1 cellular context compared by ENCODE assay signal in genomic region chr12:104355630-104356029, GRCh38.
TF ChIP-seq lines count a peak whose summit lies in the region.

No MANE protein-coding gene starts in this region.

TF ChIP-seq in A549, 52 proteins besides CTCF, POLR2A, EP300 and RAD21 (continued from another document):
- TF ChIP-seq HMGXB4 (CRISPR knock-in tag; IDR thresholded peaks at IDR 0.05; ENCODE audit: borderline replicate concordance): peak; percentile 95
- no peak for TF ChIP-seq MYC (IDR thresholded peaks at IDR 0.05; ENCODE audit: borderline replicate concordance, low read length)
- TF ChIP-seq PBX3 (IDR thresholded peaks at IDR 0.05): no peak; the same call in 1 of the 2 replicates
- no peak for TF ChIP-seq CBX2 (IDR thresholded peaks at IDR 0.05; ENCODE audit: borderline replicate concordance, low read depth)
- TF ChIP-seq FOXS1 (CRISPR knock-in tag; IDR thresholded peaks at IDR 0.05): 0 out of 2 replicates have a peak, but pooled peaks have one; percentile 55
- peak; percentile 99 for TF ChIP-seq TP53 (CRISPR knock-in tag; IDR thresholded peaks at IDR 0.05)
- TF ChIP-seq CEBPB (IDR thresholded peaks at IDR 0.05): no peak
- TF ChIP-seq POLR2AphosphoS2 (conservative IDR thresholded peaks at IDR 0.05; ENCODE audit: low read length): peak; percentile 5; the same call in 1 of the 2 replicates
- no peak for TF ChIP-seq CHD2 (IDR thresholded peaks at IDR 0.05; ENCODE audit: low read length, partially characterized antibody)
- 0 out of 2 replicates have a peak, but pooled peaks have one; percentile 19 for TF ChIP-seq MAX (IDR thresholded peaks at IDR 0.05)
- TF ChIP-seq HOXA7 (CRISPR knock-in tag; IDR thresholded peaks at IDR 0.05): peak; percentile 99
- no peak for TF ChIP-seq E2F6 (IDR thresholded peaks at IDR 0.05; ENCODE audit: borderline replicate concordance, low read depth)
- no peak for TF ChIP-seq ELK1 (IDR thresholded peaks at IDR 0.05; ENCODE audit: low read depth, low read length)
- TF ChIP-seq NPAS2 (CRISPR knock-in tag; IDR thresholded peaks at IDR 0.05; ENCODE audit: borderline replicate concordance): no peak
- TF ChIP-seq NR3C1 (IDR thresholded peaks at IDR 0.05): no peak
- no peak for TF ChIP-seq MAFK (IDR thresholded peaks at IDR 0.05; ENCODE audit: partially characterized antibody)
- TF ChIP-seq HOXB13 (CRISPR knock-in tag; IDR thresholded peaks at IDR 0.05; ENCODE audit: low read depth): no peak; the same call in 1 of the 2 replicates
- peak; percentile 94 for TF ChIP-seq EHF (CRISPR knock-in tag; IDR thresholded peaks at IDR 0.05)
- no peak for TF ChIP-seq ZFP36 (IDR thresholded peaks at IDR 0.05; ENCODE audit: borderline replicate concordance, partially characterized antibody)
- TF ChIP-seq JUNB (IDR thresholded peaks at IDR 0.05): no peak
- no peak for TF ChIP-seq RCOR1 (IDR thresholded peaks at IDR 0.05; ENCODE audit: low read depth, low read length)
- no peak; the same call in 1 of the 2 replicates for TF ChIP-seq KDM1A (IDR thresholded peaks at IDR 0.05; ENCODE audit: low read depth)
- no peak for TF ChIP-seq NFE2L2 (conservative IDR thresholded peaks at IDR 0.05; ENCODE audit: low read length)
- TF ChIP-seq RNF2 (IDR thresholded peaks at IDR 0.05; ENCODE audit: borderline replicate concordance, low read depth): no peak
- no peak for TF ChIP-seq BCL3 (IDR thresholded peaks at IDR 0.05)
- no peak for TF ChIP-seq SMC3 (IDR thresholded peaks at IDR 0.05)
- no peak for TF ChIP-seq GATA3 (IDR thresholded peaks at IDR 0.05; ENCODE audit: borderline replicate concordance)
- TF ChIP-seq SREBF2 (IDR thresholded peaks at IDR 0.05): no peak
- TF ChIP-seq EHMT2 (IDR thresholded peaks at IDR 0.05; ENCODE audit: low read depth): no peak
- TF ChIP-seq REST (IDR thresholded peaks at IDR 0.05): no peak
- no peak for TF ChIP-seq ZNF302 (CRISPR knock-in tag; IDR thresholded peaks at IDR 0.05)
- no peak for TF ChIP-seq KDM5A (IDR thresholded peaks at IDR 0.05)
- TF ChIP-seq USF2 (IDR thresholded peaks at IDR 0.05): no peak
- no peak for TF ChIP-seq CBX8 (IDR thresholded peaks at IDR 0.05)
- peak; percentile 99 for TF ChIP-seq RARB (CRISPR knock-in tag; IDR thresholded peaks at IDR 0.05)
- no peak for TF ChIP-seq ESRRA (IDR thresholded peaks at IDR 0.05; ENCODE audit: borderline replicate concordance, low read length)
- peak; percentile 94; the same call in 1 of the 2 replicates for TF ChIP-seq HOXB5 (CRISPR knock-in tag; IDR thresholded peaks at IDR 0.05)
- no peak for TF ChIP-seq PHF8 (IDR thresholded peaks at IDR 0.05; ENCODE audit: borderline replicate concordance, low read depth)
- TF ChIP-seq JUN (IDR thresholded peaks at IDR 0.05): peak in 1 of 2 experiments; percentile 13; a peak in 1 of 5 replicates
- no peak for TF ChIP-seq HDAC2 (IDR thresholded peaks at IDR 0.05)
- TF ChIP-seq HES2 (IDR thresholded peaks at IDR 0.05): no peak
- TF ChIP-seq RFX5 (IDR thresholded peaks at IDR 0.05): no peak
- no peak for TF ChIP-seq CHD4 (IDR thresholded peaks at IDR 0.05; ENCODE audit: borderline replicate concordance)
- peak; percentile 42; the same call in 1 of the 2 replicates for TF ChIP-seq HEYL (CRISPR knock-in tag; IDR thresholded peaks at IDR 0.05)
- no peak for TF ChIP-seq MAZ (IDR thresholded peaks at IDR 0.05; ENCODE audit: borderline replicate concordance, low read depth, low read length)
